In genomic region chr10:77887631-77888355, GRCh38 we compare ENCODE assay signal across 12 cellular contexts. TPM values are rescaled to one million over a fixed set of nuclear protein-coding genes. Genes with fewer than 3 reads are reported as not detected.
DNase-seq lines count a peak whose midpoint lies in the region; ATAC-seq, FAIRE-seq and TF ChIP-seq lines count a peak whose summit lies in the region.
"Had no signal": no experiment of that assay in that cellular context is flagged by ENCODE, and none has a peak within 500 bp of the region (broad histone marks: within the 10 kb centered on the region; RNA-seq: fewer than 3 reads in every experiment).

No MANE protein-coding gene starts in this region.

- H3K27ac ChIP-seq in neural cell (ENCODE audit: low read length) (peak overlapping the region; percentile 83), vagina (peak overlapping the region; percentile 84)
- H3K27ac ChIP-seq: BLaER1 had no signal

- no peaks in the 10 kb centered on the region for H3K36me3 ChIP-seq in neural cell (ENCODE audit: insufficient read depth, low read length)
- H3K36me3 ChIP-seq in vagina = no peaks in the 10 kb centered on the region
- H3K36me3 ChIP-seq: BLaER1 had no signal

- H3F3A ChIP-seq in neural cell (ENCODE audit: insufficient read depth, low read length, poor library complexity, severe bottlenecking) = peaks cover 10% of the 10 kb centered on the region

- H2AFZ ChIP-seq in neural cell (ENCODE audit: low read depth, low read length) = no peak overlapping the region

- no peak for TF ChIP-seq POLR2A in vagina (IDR thresholded peaks at IDR 0.05)

- H3K9ac ChIP-seq in neural cell (ENCODE audit: low read length) = peak overlapping the region; percentile 59
- H3K9ac ChIP-seq: BLaER1 had no signal

- no peak for TF ChIP-seq RAD21 in neural cell (conservative IDR thresholded peaks at IDR 0.05)

- no peak for TF ChIP-seq CTCF in fibroblast of mammary gland (conservative IDR thresholded peaks at IDR 0.05; ENCODE audit: control insufficient read depth, insufficient read depth, low read depth, low read length)
- no peak for TF ChIP-seq CTCF in neural cell (IDR thresholded peaks at IDR 0.05; ENCODE audit: poor library complexity, severe bottlenecking)
- TF ChIP-seq CTCF in vagina (IDR thresholded peaks at IDR 0.05) = no peak

- no peaks in the 10 kb centered on the region for H4K20me1 ChIP-seq in neural cell (ENCODE audit: insufficient read depth)

- no peaks in the 10 kb centered on the region for H3K27me3 ChIP-seq in neural cell (ENCODE audit: insufficient read depth, low read depth, low read length)
- H3K27me3 ChIP-seq in vagina = no peaks in the 10 kb centered on the region
- H3K27me3 ChIP-seq: BLaER1 had no signal

- peak overlapping the region; percentile 2 for H3K4me3 ChIP-seq in fibroblast of mammary gland (ENCODE audit: control insufficient read depth, low read depth, low read length)
- peak overlapping the region; percentile 45 for H3K4me3 ChIP-seq in neural cell (ENCODE audit: low read length)
- H3K4me3 ChIP-seq in vagina = peak overlapping the region; percentile 8 to 22
- H3K4me3 ChIP-seq: BLaER1 had no signal

- peaks cover 85% of the 10 kb centered on the region for H3K4me1 ChIP-seq in vagina

- TF ChIP-seq EP300 in neural cell (conservative IDR thresholded peaks at IDR 0.05; ENCODE audit: poor library complexity, severe bottlenecking) = no peak

- no peaks in the 10 kb centered on the region for H3K9me2 ChIP-seq in neural cell (ENCODE audit: insufficient read depth, low read length)

- intact Hi-C loops in vagina (cut with DNase I) = no loop called here

- peak; percentile 20 for DNase-seq in activated CD8-positive, alpha-beta memory T cell treated with anti-CD3 and anti-CD28 coated beads, Interleukin-2, amount 50 U/mL, for 48 hours
- no peak for DNase-seq in activated CD8-positive, alpha-beta memory T cell treated with anti-CD3 and anti-CD28 coated beads for 24 hours
- DNase-seq in fibroblast of mammary gland (ENCODE audit: low read depth) = no peak
- DNase-seq in vagina (ENCODE audit: extremely low spot score in 2 of 2) = no peak
- no peak for DNase-seq in urothelium cell line (ENCODE audit: low spot score)
- DNase-seq: islet precursor cell, NCI-H1105 treated with DMSO at 0.1 percent for 48 hours, T-helper 17 cell had no signal

- H3K4me2 ChIP-seq in neural cell (ENCODE audit: low read length) = peak overlapping the region; percentile 64
- H3K4me2 ChIP-seq: BLaER1 had no signal

- H3K79me2 ChIP-seq in neural cell (replicated peaks; ENCODE audit: insufficient read depth, low read length) = peaks cover 52% of the 10 kb centered on the region

- H3K9me3 ChIP-seq in neural cell (ENCODE audit: low read length) = no peaks in the 10 kb centered on the region
- H3K9me3 ChIP-seq in vagina = no peaks in the 10 kb centered on the region
- H3K9me3 ChIP-seq: BLaER1 had no signal

- ATAC-seq in GM21423 (IDR thresholded peaks at IDR 0.05; ENCODE audit: unreplicated experiment) (no peak), GM18867 (IDR thresholded peaks at IDR 0.05; ENCODE audit: unreplicated experiment) (no peak)
- ATAC-seq: T-helper 17 cell had no signal

- no peak for FAIRE-seq in urothelium cell line (lab: Jason Lieb, UNC)

TF ChIP-seq in neural cell, 6 proteins besides CTCF, POLR2A, EP300 and RAD21:
- TF ChIP-seq POLR2AphosphoS5 (IDR thresholded peaks at IDR 0.05) (no peak), TAF1 (IDR thresholded peaks at IDR 0.05; ENCODE audit: low read depth) (peak; percentile 26)

RNA-seq across cellular contexts. Expression of gene DLG5, which starts 38.8 kb away (rescaled TPM):
- 72.9 and 84.0 TPM in 2 replicates for polyA plus RNA-seq in neural cell
- 103 and 105 TPM in 2 replicates for polyA minus RNA-seq in neural cell
- total RNA-seq in vagina = 57.5 TPM
